In the genomic region with DNA sequence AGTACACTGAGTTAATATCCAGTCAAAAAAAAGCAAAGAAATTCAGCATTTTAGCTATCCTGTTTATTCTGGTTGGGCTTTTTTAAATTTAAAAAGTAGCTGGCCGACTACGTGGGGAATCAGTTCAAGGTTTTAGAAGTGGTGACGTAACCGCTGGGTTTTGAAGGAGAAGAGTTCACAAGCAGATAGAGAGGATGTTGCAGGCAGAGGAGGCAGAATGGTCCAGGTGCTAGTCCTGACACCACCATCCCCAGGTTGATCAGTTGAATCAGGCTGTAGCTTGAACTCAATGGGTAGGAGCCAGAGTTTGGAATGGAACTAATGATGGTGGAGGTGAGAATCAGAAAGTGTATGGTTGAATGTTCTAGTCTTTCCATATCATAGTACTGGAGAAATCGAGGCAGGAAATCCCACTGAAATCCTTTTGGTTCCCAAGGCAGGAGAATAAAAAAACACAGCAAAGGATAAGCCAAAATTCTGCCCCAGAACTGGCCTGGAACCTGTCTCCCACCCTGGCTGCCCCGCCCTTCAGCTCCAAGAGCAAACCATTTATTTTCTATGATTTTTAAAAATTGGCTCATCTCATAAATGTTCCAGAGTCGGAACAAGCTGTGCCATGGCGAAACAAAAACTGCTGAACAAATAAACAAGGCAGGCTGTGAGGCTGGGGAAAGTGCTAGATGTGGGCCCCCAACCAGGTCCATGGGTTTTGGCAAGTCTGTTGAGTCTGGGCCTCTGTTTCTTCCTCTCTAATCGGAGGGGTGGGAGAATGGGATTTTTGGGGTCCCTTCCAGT, we compare ENCODE assay signal across 1 cellular context.
TF ChIP-seq lines count a peak whose summit lies in the region.

No MANE protein-coding gene starts in this region.

TF ChIP-seq in H1, 55 proteins besides CTCF, POLR2A, EP300 and RAD21:
- TF ChIP-seq GTF2F1 (IDR thresholded peaks at IDR 0.05; ENCODE audit: borderline replicate concordance, low read depth, low read length) (no peak), EZH2 (IDR thresholded peaks at IDR 0.05; ENCODE audit: low read depth, low read length, severe bottlenecking) (no peak), HDAC2 (IDR thresholded peaks at IDR 0.05; ENCODE audit: borderline replicate concordance in 1 of 2, low read depth in 2 of 2, low read length in 2 of 2) (no peak), SAP30 (IDR thresholded peaks at IDR 0.05; ENCODE audit: insufficient read depth, insufficient replicate concordance, low read length) (no peak), FOSL1 (IDR thresholded peaks at IDR 0.05; ENCODE audit: insufficient read depth, low read depth, low read length) (no peak), KDM1A (IDR thresholded peaks at IDR 0.05; ENCODE audit: borderline replicate concordance, low read length) (no peak), RBBP5 (IDR thresholded peaks at IDR 0.05; ENCODE audit: borderline replicate concordance, low read depth, low read length) (no peak), MAFK (IDR thresholded peaks at IDR 0.05; ENCODE audit: low read depth, low read length) (no peak)
TF ChIP-seq in H1: peak in this region for 0.
